ENCODE assay signal across 12 cellular contexts in genomic region chr12:124762384-124762783, GRCh38.
"Had no signal": no experiment of that assay in that cellular context is flagged by ENCODE, and none has a peak within 500 bp of the region (broad histone marks: within the 10 kb centered on the region; RNA-seq: fewer than 3 reads in every experiment).

No MANE protein-coding gene starts in this region.

- H3K4me2 ChIP-seq: SK-N-SH had no signal

- H3K27ac Mint-ChIP-seq: T-cell had no signal

- H3K9me3 ChIP-seq: SK-N-SH, testis had no signal

- H3K36me3 Mint-ChIP-seq: T-cell had no signal

- ATAC-seq: natural killer cell treated with Interleukin-12 subunit alpha and Interleukin-12 subunit beta and Interleukin-15 and Interleukin-18, amount 100 ng/mL, for 72 hours; T-cell had no signal

- H3K4me3 Mint-ChIP-seq: natural killer cell treated with Interleukin-12 subunit alpha and Interleukin-12 subunit beta and Interleukin-15 and Interleukin-18, amount 100 ng/mL, for 72 hours; T-cell had no signal

- H3K36me3 ChIP-seq: esophagus squamous epithelium, stomach, upper lobe of left lung had no signal

- H3K4me3 ChIP-seq: esophagus squamous epithelium, stomach, testis, upper lobe of left lung had no signal

- DNase-seq: activated CD4-positive, CD25-positive, alpha-beta regulatory T cell treated with anti-CD3 and anti-CD28 coated beads, Interleukin-2, amount 50 U/mL, for 72 hours; activated gamma-delta T cell treated with Interleukin-2 at 50 U/mL for 16 hours; esophagus squamous epithelium; kidney glomerular epithelial cell; nucleus accumbens; stomach; T-cell; T-helper 9 cell; testis; upper lobe of left lung had no signal

- H3K9ac ChIP-seq: SK-N-SH had no signal

- H3K27ac ChIP-seq: stomach, testis, upper lobe of left lung had no signal

- H3K27me3 ChIP-seq: stomach, testis, upper lobe of left lung had no signal
